In genomic region chr14:106586098-106586704, GRCh38 we compare ENCODE assay signal across 8 cellular contexts.
DNase-seq lines count a peak whose midpoint lies in the region; ATAC-seq and TF ChIP-seq lines count a peak whose summit lies in the region.

No MANE protein-coding gene starts in this region.

- H3K4me3 Mint-ChIP-seq in T-helper 17 cell, result no peak overlapping the region

- TF ChIP-seq CTCF in DOHH2 (IDR thresholded peaks at IDR 0.05; ENCODE audit: low read depth, low read length, poor library complexity, severe bottlenecking) (peak; percentile 93), body of pancreas (IDR thresholded peaks at IDR 0.05) (peak in 6 of 7 experiments; percentile 22 to 39 (median 26)), ascending aorta (IDR thresholded peaks at IDR 0.05) (no peak)

- H3K36me3 Mint-ChIP-seq in T-helper 17 cell (ENCODE audit: low read depth), result no peaks in the 10 kb centered on the region

- H3K36me3 ChIP-seq in DOHH2 (ENCODE audit: control insufficient read depth, low read length) (no peaks in the 10 kb centered on the region; the same call in 1 of the 2 replicates), body of pancreas (replicated peaks in 1 of 2; ENCODE audit: insufficient read depth in 1 of 2, low read depth in 2 of 2) (no peaks in the 10 kb centered on the region), ascending aorta (no peaks in the 10 kb centered on the region)

- H3K27me3 Mint-ChIP-seq in T-helper 17 cell, result peaks cover 36% of the 10 kb centered on the region

- H3K4me1 ChIP-seq in DOHH2 (ENCODE audit: control insufficient read depth, low read length) (peaks cover 60% of the 10 kb centered on the region), body of pancreas (no peaks in the 10 kb centered on the region), ascending aorta (no peaks in the 10 kb centered on the region)

- no peaks in the 10 kb centered on the region for H3K79me2 ChIP-seq in DOHH2 (ENCODE audit: control insufficient read depth, low read length)

- peak; percentile 73 for ATAC-seq in HG03521 (IDR thresholded peaks at IDR 0.05; ENCODE audit: unreplicated experiment)
- peak; percentile 90 for ATAC-seq in T-helper 17 cell
- ATAC-seq in body of pancreas, result no peak
- no peak for ATAC-seq in HG02588 (IDR thresholded peaks at IDR 0.05; ENCODE audit: unreplicated experiment)
- no peak for ATAC-seq in HG03280 (IDR thresholded peaks at IDR 0.05; ENCODE audit: unreplicated experiment)

- intact Hi-C loops in body of pancreas (cut with DNase I), result no loop called here
- intact Hi-C loops in ascending aorta (cut with DNase I), result no loop called here

- DNase-seq in T-helper 17 cell, result peak; percentile 27 to 71 (median 29)
- DNase-seq in body of pancreas, result peak; percentile 16 to 46 (median 25)
- peak; percentile 29 to 42 (median 34) for DNase-seq in stimulated activated CD4-positive, alpha-beta T cell treated with anti-CD3 and anti-CD28 coated beads, TNF-alpha, amount 100 ng/mL, for 4 hours (ENCODE audit: low read depth in 3 of 3)
- no peak for DNase-seq in ascending aorta (ENCODE audit: low spot score in 2 of 2)

- peaks cover 11% of the 10 kb centered on the region; the same call in 1 of the 2 replicates for H3F3A ChIP-seq in DOHH2 (ENCODE audit: control insufficient read depth, insufficient read depth)

- H4K20me1 ChIP-seq in DOHH2 (ENCODE audit: control insufficient read depth, insufficient read depth, low read depth, low read length), result no peaks in the 10 kb centered on the region

- peaks cover 4% of the 10 kb centered on the region; the same call in 1 of the 2 replicates for H3K9me3 ChIP-seq in DOHH2 (ENCODE audit: control insufficient read depth, insufficient read depth, low read length)
- no peaks in the 10 kb centered on the region for H3K9me3 ChIP-seq in T-helper 17 cell (ENCODE audit: control insufficient read depth, low read length, poor library complexity, severe bottlenecking)
- no peaks in the 10 kb centered on the region for H3K9me3 ChIP-seq in body of pancreas
- no peaks in the 10 kb centered on the region for H3K9me3 ChIP-seq in ascending aorta

- H3K27ac ChIP-seq in DOHH2 (ENCODE audit: low read depth, low read length), result peak overlapping the region; percentile 39
- H3K27ac ChIP-seq in body of pancreas, result no peak overlapping the region
- no peak overlapping the region for H3K27ac ChIP-seq in ascending aorta

- no peaks in the 10 kb centered on the region for H3K9me2 ChIP-seq in DOHH2 (replicated peaks; ENCODE audit: control insufficient read depth, low read length)

- H3K4me2 ChIP-seq in DOHH2 (ENCODE audit: low read length), result peak overlapping the region; percentile 45

- no peak overlapping the region for H3K27ac Mint-ChIP-seq in T-helper 17 cell

- 47% methylated on average over 7 to 8 of the region's 8 CpGs for WGBS in body of pancreas, 2 donors

- H3K27me3 ChIP-seq in DOHH2 (ENCODE audit: control insufficient read depth, low read length) (no peaks in the 10 kb centered on the region), body of pancreas (no peaks in the 10 kb centered on the region), ascending aorta (no peaks in the 10 kb centered on the region)

- no peak for TF ChIP-seq POLR2A in body of pancreas (IDR thresholded peaks at IDR 0.05)

- H3K4me3 ChIP-seq in DOHH2 (ENCODE audit: low read length) (peak overlapping the region; percentile 5; the same call in 1 of the 2 replicates), body of pancreas (no peak overlapping the region), ascending aorta (no peak overlapping the region)

- peaks cover 10% of the 10 kb centered on the region for H3K4me1 Mint-ChIP-seq in T-helper 17 cell

Comparison
In these comparisons a context has a peak if more than half of its experiments do, and no peak if none do; other contexts are left out.
1. CTCF ChIP-seq: peak in DOHH2 (single experiment) and body of pancreas (6 of 7); none in ascending aorta (0 of 3).
2. ATAC-seq: peak in HG03521 (single experiment) and T-helper 17 cell (single experiment); none in body of pancreas (single experiment), HG02588 (single experiment) and HG03280 (single experiment).
3. DNase-seq: peak in T-helper 17 cell (3 of 3), body of pancreas (4 of 4) and stimulated activated CD4-positive, alpha-beta T cell treated with anti-CD3 and anti-CD28 coated beads, TNF-alpha, amount 100 ng/mL, for 4 hours (3 of 3); none in ascending aorta (0 of 2).